Comparison of ENCODE assay signal across 29 cellular contexts in genomic region chr5:173527671-173528070, GRCh38.
"Had no signal": no experiment of that assay in that cellular context is flagged by ENCODE, and none has a peak within 500 bp of the region (broad histone marks: within the 10 kb centered on the region; RNA-seq: fewer than 3 reads in every experiment).

No MANE protein-coding gene starts in this region.

- H3K36me3 ChIP-seq: ascending aorta, breast epithelium, cardiac muscle cell, colonic mucosa, WERI-Rb-1 had no signal

- DNase-seq: activated B cell treated with CpG ODN at 0.5 μM for 24 hours; activated CD4-positive, alpha-beta T cell treated with anti-CD3 and anti-CD28 coated beads for 48 hours; activated CD4-positive, alpha-beta T cell treated with anti-CD3 and anti-CD28 coated beads, Interleukin-2, amount 50 U/mL, for 1 hour; activated CD4-positive, alpha-beta T cell treated with anti-CD3 and anti-CD28 coated beads, Interleukin-2, amount 50 U/mL, for 48 hours; activated CD8-positive, alpha-beta memory T cell treated with anti-CD3 and anti-CD28 coated beads for 24 hours; activated CD8-positive, alpha-beta T cell treated with anti-CD3 and anti-CD28 coated beads for 36 hours; activated effector memory CD4-positive, alpha-beta T cell treated with anti-CD3 and anti-CD28 coated beads, Interleukin-2, amount 50 U/mL, for 16 hours; activated naive CD4-positive, alpha-beta T cell; activated naive CD4-positive, alpha-beta T cell treated with anti-CD3 and anti-CD28 coated beads, Interleukin-2, amount 10 ng/mL, durations not matched to agents 7 days and 5 days; activated naive CD8-positive, alpha-beta T cell treated with anti-CD3 and anti-CD28 coated beads, Interleukin-2, amount 10 ng/mL, durations not matched to agents 7 days and 5 days; activated T-cell treated with anti-CD3 and anti-CD28 coated beads, Interleukin-2, amount 50 U/mL, for 4 hours; central memory CD4-positive, alpha-beta T cell; cerebellar nuclear complex; colonic mucosa; effector CD8-positive, alpha-beta T cell; foreskin fibroblast; T-helper 1 cell; T-helper 17 cell; T1000; WERI-Rb-1 had no signal

- H3K4me3 Mint-ChIP-seq: activated B cell treated with CpG ODN at 0.5 μM for 24 hours; activated CD8-positive, alpha-beta T cell treated with anti-CD3 and anti-CD28 coated beads for 36 hours; activated naive CD4-positive, alpha-beta T cell treated with anti-CD3 and anti-CD28 coated beads, Interleukin-2, amount 10 ng/mL, durations not matched to agents 7 days and 5 days; activated naive CD8-positive, alpha-beta T cell treated with anti-CD3 and anti-CD28 coated beads, Interleukin-2, amount 10 ng/mL, durations not matched to agents 7 days and 5 days; activated T-cell treated with anti-CD3 and anti-CD28 coated beads, Interleukin-2, amount 50 U/mL, for 4 hours; brain; T-helper 17 cell; T-helper 2 cell treated with Interferon-gamma antibody and Interleukin-4, amounts not matched to agents 5 μg/mL and 100 μg/mL, for 36 hours had no signal

- H3K4me3 ChIP-seq: ascending aorta, breast epithelium, cardiac muscle cell, colonic mucosa had no signal

- H3K27me3 ChIP-seq: ascending aorta, breast epithelium, cardiac muscle cell, colonic mucosa had no signal

- H3K36me3 Mint-ChIP-seq: activated naive CD4-positive, alpha-beta T cell treated with anti-CD3 and anti-CD28 coated beads, Interleukin-2, amount 10 ng/mL, durations not matched to agents 7 days and 5 days; activated naive CD4-positive, alpha-beta T cell treated with anti-CD3 and anti-CD28 coated beads, Interleukin-2, amount 50 U/mL, for 72 hours; activated naive CD8-positive, alpha-beta T cell treated with anti-CD3 and anti-CD28 coated beads, Interleukin-2, amount 10 ng/mL, durations not matched to agents 7 days and 5 days; brain had no signal

- H3K4me1 Mint-ChIP-seq: activated B cell treated with CpG ODN at 0.5 μM for 24 hours; activated naive CD4-positive, alpha-beta T cell treated with anti-CD3 and anti-CD28 coated beads, Interleukin-2, amount 10 ng/mL, durations not matched to agents 7 days and 5 days; activated naive CD8-positive, alpha-beta T cell treated with anti-CD3 and anti-CD28 coated beads, Interleukin-2, amount 10 ng/mL, durations not matched to agents 7 days and 5 days; brain; T-helper 17 cell had no signal

- H3K9me3 Mint-ChIP-seq: activated B cell treated with CpG ODN at 0.5 μM for 24 hours; activated CD8-positive, alpha-beta T cell treated with anti-CD3 and anti-CD28 coated beads for 36 hours; activated naive CD4-positive, alpha-beta T cell treated with anti-CD3 and anti-CD28 coated beads, Interleukin-2, amount 10 ng/mL, durations not matched to agents 7 days and 5 days; activated naive CD4-positive, alpha-beta T cell treated with anti-CD3 and anti-CD28 coated beads, Interleukin-2, amount 50 U/mL, for 72 hours; activated naive CD8-positive, alpha-beta T cell treated with anti-CD3 and anti-CD28 coated beads, Interleukin-2, amount 10 ng/mL, durations not matched to agents 7 days and 5 days; activated T-cell treated with anti-CD3 and anti-CD28 coated beads, Interleukin-2, amount 50 U/mL, for 4 hours; activated T-helper 2 cell treated with anti-CD3 and anti-CD28 coated beads, Interferon-gamma antibody, Interleukin-2, Interleukin-4, amounts not matched to agents 10 μg/mL and 5 μg/mL and 100 μg/mL, durations not matched to agents 14 hours and 24 hours and 36 hours; T-helper 2 cell treated with Interferon-gamma antibody and Interleukin-4, amounts not matched to agents 5 μg/mL and 100 μg/mL, for 36 hours had no signal

- H3K27ac ChIP-seq: ascending aorta, breast epithelium, cardiac muscle cell, colonic mucosa, epithelial cell of prostate, WERI-Rb-1 had no signal

- H3K27me3 Mint-ChIP-seq: activated CD8-positive, alpha-beta T cell treated with anti-CD3 and anti-CD28 coated beads for 36 hours had no signal

- H3K4me1 ChIP-seq: ascending aorta, breast epithelium, colonic mucosa had no signal

- H3K27ac Mint-ChIP-seq: activated B cell treated with CpG ODN at 0.5 μM for 24 hours; activated CD8-positive, alpha-beta T cell treated with anti-CD3 and anti-CD28 coated beads for 36 hours; activated naive CD4-positive, alpha-beta T cell treated with anti-CD3 and anti-CD28 coated beads, Interleukin-2, amount 10 ng/mL, durations not matched to agents 7 days and 5 days; activated naive CD4-positive, alpha-beta T cell treated with anti-CD3 and anti-CD28 coated beads, Interleukin-2, amount 50 U/mL, for 72 hours; activated naive CD8-positive, alpha-beta T cell treated with anti-CD3 and anti-CD28 coated beads, Interleukin-2, amount 10 ng/mL, durations not matched to agents 7 days and 5 days; activated T-helper 2 cell treated with anti-CD3 and anti-CD28 coated beads, Interferon-gamma antibody, Interleukin-2, Interleukin-4, amounts not matched to agents 10 μg/mL and 5 μg/mL and 100 μg/mL, durations not matched to agents 14 hours and 24 hours and 36 hours; brain; T-helper 17 cell; T-helper 2 cell treated with Interferon-gamma antibody and Interleukin-4, amounts not matched to agents 5 μg/mL and 100 μg/mL, for 36 hours had no signal

- ATAC-seq: activated CD4-positive, CD25-positive, alpha-beta regulatory T cell treated with anti-CD3 and anti-CD28 coated beads, Interleukin-2, amount 50 U/mL, for 24 hours; activated CD8-positive, alpha-beta T cell treated with anti-CD3 and anti-CD28 coated beads for 36 hours; activated naive CD4-positive, alpha-beta T cell treated with anti-CD3 and anti-CD28 coated beads, Interleukin-2, amount 50 U/mL, for 72 hours; activated T-cell treated with anti-CD3 and anti-CD28 coated beads, Interleukin-2, amount 50 U/mL, for 4 hours; T-helper 17 cell had no signal

- H3K9me3 ChIP-seq: ascending aorta, breast epithelium, colonic mucosa had no signal
